ENCODE assay signal across 26 cellular contexts in the genomic region with DNA sequence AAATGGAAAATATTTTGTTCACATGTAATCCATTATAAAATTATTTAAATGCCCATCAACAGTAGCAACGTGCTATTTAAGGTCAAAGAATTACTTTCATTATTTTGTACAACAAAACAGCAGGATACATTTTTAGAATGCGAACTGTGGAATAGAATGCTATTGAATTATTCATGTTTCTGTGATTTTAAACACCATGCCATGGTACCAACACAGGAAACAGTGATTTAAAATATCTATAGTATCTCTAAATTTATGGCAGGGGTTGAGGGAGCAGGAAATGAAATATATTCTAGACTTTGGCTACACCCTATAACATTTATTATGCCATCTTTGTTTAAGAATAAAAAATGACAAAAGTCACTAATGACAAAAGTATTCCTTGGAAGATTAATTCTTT.
"Had no signal": no experiment of that assay in that cellular context is flagged by ENCODE, and none has a peak within 500 bp of the region (broad histone marks: within the 10 kb centered on the region; RNA-seq: fewer than 3 reads in every experiment).

No MANE protein-coding gene starts in this region.

- H3K9me3 ChIP-seq: ovary, psoas muscle, right lobe of liver, sigmoid colon, stomach, thoracic aorta, thyroid gland, tibial nerve, upper lobe of left lung, vagina had no signal

- FAIRE-seq: small intestine, urothelium cell line had no signal

- H3K4me3 ChIP-seq: neural progenitor cell, ovary, psoas muscle, right lobe of liver, sigmoid colon, stomach, thoracic aorta, thyroid gland, tibial nerve, upper lobe of left lung, vagina had no signal

- H3K27ac ChIP-seq: neural progenitor cell, ovary, parathyroid adenoma, psoas muscle, right lobe of liver, sigmoid colon, stomach, thoracic aorta, tibial nerve, upper lobe of left lung, vagina had no signal

- H3K27me3 Mint-ChIP-seq: progenitor cell of endocrine pancreas; stimulated activated naive B cell treated with anti-CD40 and anti-IgM and Interleukin-4, amounts not matched to agents 10 μg/mL and 1 μg/mL and 100 μg/mL, for 72 hours; stimulated activated naive CD8-positive, alpha-beta T cell treated with anti-CD3 and anti-CD28 coated beads, Interleukin-15, Interleukin-2, amounts not matched to agents 100 ng/mL and 50 ng/mL, for 24 hours had no signal

- H3K36me3 ChIP-seq: ovary had no signal

- H3K27me3 ChIP-seq: neural progenitor cell, ovary, right lobe of liver, sigmoid colon, stomach, thyroid gland, tibial nerve, upper lobe of left lung, vagina had no signal

- H3K27ac Mint-ChIP-seq: nephron; neural progenitor cell; progenitor cell of endocrine pancreas; stimulated activated effector memory CD8-positive, alpha-beta T cell treated with anti-CD3 and anti-CD28 coated beads, Interleukin-12 subunit alpha, Interleukin-12 subunit beta, amount 100 ng/mL, for 72 hours; stimulated activated naive B cell treated with anti-CD40 and anti-IgM and Interleukin-4, amounts not matched to agents 10 μg/mL and 1 μg/mL and 100 μg/mL, for 72 hours; stimulated activated naive CD8-positive, alpha-beta T cell treated with anti-CD3 and anti-CD28 coated beads, Interleukin-15, Interleukin-2, amounts not matched to agents 100 ng/mL and 50 ng/mL, for 24 hours had no signal

- ATAC-seq: psoas muscle; right cardiac atrium; right lobe of liver; stimulated activated effector memory CD8-positive, alpha-beta T cell treated with anti-CD3 and anti-CD28 coated beads, Interleukin-12 subunit alpha, Interleukin-12 subunit beta, amount 100 ng/mL, for 72 hours; stimulated activated naive B cell treated with anti-CD40 and anti-IgM and Interleukin-4, amounts not matched to agents 10 μg/mL and 1 μg/mL and 100 μg/mL, for 72 hours had no signal

- H3K4me1 ChIP-seq: neural progenitor cell, parathyroid adenoma, psoas muscle, right lobe of liver, vagina had no signal

- H3K4me3 Mint-ChIP-seq: nephron; neural progenitor cell; stimulated activated effector memory CD8-positive, alpha-beta T cell treated with anti-CD3 and anti-CD28 coated beads, Interleukin-12 subunit alpha, Interleukin-12 subunit beta, amount 100 ng/mL, for 72 hours; stimulated activated naive B cell treated with anti-CD40 and anti-IgM and Interleukin-4, amounts not matched to agents 10 μg/mL and 1 μg/mL and 100 μg/mL, for 72 hours; stimulated activated naive CD8-positive, alpha-beta T cell treated with anti-CD3 and anti-CD28 coated beads, Interleukin-15, Interleukin-2, amounts not matched to agents 100 ng/mL and 50 ng/mL, for 24 hours had no signal

- H3K9ac ChIP-seq: neural progenitor cell, parathyroid adenoma had no signal

- H3K4me2 ChIP-seq: neural progenitor cell had no signal

- H3K79me2 ChIP-seq: parathyroid adenoma had no signal

- H2AFZ ChIP-seq: neural progenitor cell, parathyroid adenoma had no signal

- H3K4me1 Mint-ChIP-seq: nephron; stimulated activated effector memory CD8-positive, alpha-beta T cell treated with anti-CD3 and anti-CD28 coated beads, Interleukin-12 subunit alpha, Interleukin-12 subunit beta, amount 100 ng/mL, for 72 hours; stimulated activated naive B cell treated with anti-CD40 and anti-IgM and Interleukin-4, amounts not matched to agents 10 μg/mL and 1 μg/mL and 100 μg/mL, for 72 hours had no signal

- H3K9me3 Mint-ChIP-seq: nephron; neural progenitor cell; stimulated activated effector memory CD8-positive, alpha-beta T cell treated with anti-CD3 and anti-CD28 coated beads, Interleukin-12 subunit alpha, Interleukin-12 subunit beta, amount 100 ng/mL, for 72 hours; stimulated activated naive B cell treated with anti-CD40 and anti-IgM and Interleukin-4, amounts not matched to agents 10 μg/mL and 1 μg/mL and 100 μg/mL, for 72 hours had no signal

- DNase-seq: occipital lobe; ovary; psoas muscle; right cardiac atrium; right lobe of liver; sigmoid colon; small intestine; stimulated activated CD4-positive, alpha-beta T cell treated with anti-CD3 and anti-CD28 coated beads, Interleukin-15, amount 100 ng/mL, for 24 hours; stimulated activated CD4-positive, alpha-beta T cell treated with anti-CD3 and anti-CD28 coated beads, Interleukin-2, amount 100 ng/mL, for 24 hours; stimulated activated CD4-positive, alpha-beta T cell treated with anti-CD3 and anti-CD28 coated beads, Interleukin-2, amount 100 ng/mL, for 48 hours; stimulated activated CD4-positive, alpha-beta T cell treated with anti-CD3 and anti-CD28 coated beads, Interleukin-4, amount 100 ng/mL, for 24 hours; stimulated activated naive B cell treated with anti-CD40 and anti-IgM and Interleukin-4, amounts not matched to agents 10 μg/mL and 1 μg/mL and 100 μg/mL, for 72 hours; stimulated activated naive CD4-positive, alpha-beta T cell treated with Interleukin-2 at 50 U/mL for 16 hours; stomach; thyroid gland; upper lobe of left lung had no signal
